ENCODE assay signal across 1 cellular context in the genomic region with DNA sequence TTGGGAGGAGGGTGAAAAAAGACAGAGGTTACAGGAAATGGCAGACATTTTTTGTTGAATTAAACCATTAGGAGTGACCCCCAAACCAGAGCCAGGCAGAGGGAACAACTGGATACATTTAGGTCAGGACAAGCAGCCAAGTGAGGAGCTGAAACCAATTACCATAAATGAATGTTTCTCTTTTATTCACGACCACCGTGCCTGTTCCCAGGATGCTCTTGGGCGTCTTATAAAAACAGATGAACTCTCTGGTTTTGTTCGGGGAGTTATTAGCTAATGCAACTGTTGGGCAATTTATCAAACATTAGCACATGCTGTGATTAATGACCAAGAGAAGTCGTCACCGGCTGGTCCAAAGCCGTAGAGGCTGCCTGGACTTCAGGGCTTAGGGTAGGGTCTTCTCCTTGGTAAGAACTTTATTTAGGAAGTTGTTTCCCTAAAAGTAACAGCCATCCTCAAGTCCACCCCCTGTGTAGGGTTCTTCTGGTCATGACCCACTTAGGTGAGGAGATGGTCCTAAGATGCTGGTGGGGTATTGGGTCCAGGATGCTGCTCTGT.
TF ChIP-seq lines count a peak whose summit lies in the region.

No MANE protein-coding gene starts in this region.

TF ChIP-seq in H1, 55 proteins besides CTCF, POLR2A, EP300 and RAD21 (continued from another document):
- no peak for TF ChIP-seq POU5F1 (IDR thresholded peaks at IDR 0.05; ENCODE audit: low read depth, low read length)
- no peak for TF ChIP-seq KDM4A (IDR thresholded peaks at IDR 0.05; ENCODE audit: low read depth, low read length, severe bottlenecking)
- no peak for TF ChIP-seq RBBP5 (IDR thresholded peaks at IDR 0.05; ENCODE audit: borderline replicate concordance, low read depth, low read length)
- TF ChIP-seq SAP30 (IDR thresholded peaks at IDR 0.05; ENCODE audit: insufficient read depth, insufficient replicate concordance, low read length), result no peak
- TF ChIP-seq TBP (IDR thresholded peaks at IDR 0.05; ENCODE audit: low read depth, low read length), result no peak
- TF ChIP-seq SRF (IDR thresholded peaks at IDR 0.05; ENCODE audit: low read depth, low read length), result no peak
- no peak for TF ChIP-seq JUN (IDR thresholded peaks at IDR 0.05; ENCODE audit: low read depth, low read length)
- no peak for TF ChIP-seq ATF3 (IDR thresholded peaks at IDR 0.05; ENCODE audit: insufficient read depth, low read depth, low read length)
- TF ChIP-seq NRF1 (IDR thresholded peaks at IDR 0.05; ENCODE audit: low read depth, low read length), result no peak
- no peak for TF ChIP-seq ASH2L (IDR thresholded peaks at IDR 0.05; ENCODE audit: low read length)
- TF ChIP-seq YY1 (IDR thresholded peaks at IDR 0.05; ENCODE audit: low read depth, low read length), result no peak
